In genomic region chr1:220239213-220239612, GRCh38 we compare ENCODE assay signal across 35 cellular contexts.
"Had no signal": no experiment of that assay in that cellular context is flagged by ENCODE, and none has a peak within 500 bp of the region (broad histone marks: within the 10 kb centered on the region; RNA-seq: fewer than 3 reads in every experiment).

No MANE protein-coding gene starts in this region.

- H3K27me3 ChIP-seq: adrenal gland, body of pancreas, brain microvascular endothelial cell, breast epithelium had no signal

- H3K9me3 Mint-ChIP-seq: activated B cell treated with CpG ODN at 0.5 μM for 24 hours; activated CD4-positive, alpha-beta memory T cell treated with anti-CD3 and anti-CD28 coated beads for 36 hours; activated T-cell treated with anti-CD3 and anti-CD28 coated beads, Interleukin-2, amount 50 U/mL, for 4 hours; activated T-cell treated with anti-CD3 and anti-CD28 coated beads, Interleukin-2, amount 50 U/mL, for 72 hours; T-helper 1 cell treated with Interleukin-12 subunit alpha and Interleukin-12 subunit beta and Interleukin-4 antibody, amounts not matched to agents 30 μg/mL and 1 μg/mL, for 36 hours had no signal

- H3K4me3 Mint-ChIP-seq: activated B cell treated with CpG ODN at 0.5 μM for 24 hours; activated CD4-positive, alpha-beta memory T cell treated with anti-CD3 and anti-CD28 coated beads for 36 hours; activated CD4-positive, alpha-beta T cell treated with anti-CD3 and anti-CD28 coated beads, Interleukin-2, amount 10 ng/mL, durations not matched to agents 24 days and 14 days; activated CD8-positive, alpha-beta T cell treated with anti-CD3 and anti-CD28 coated beads for 36 hours; activated naive CD4-positive, alpha-beta T cell treated with anti-CD3 and anti-CD28 coated beads for 36 hours; activated naive CD8-positive, alpha-beta T cell treated with anti-CD3 and anti-CD28 coated beads for 36 hours; activated T-cell treated with anti-CD3 and anti-CD28 coated beads, Interleukin-2, amount 50 U/mL, for 4 hours; activated T-cell treated with anti-CD3 and anti-CD28 coated beads, Interleukin-2, amount 50 U/mL, for 72 hours; activated T-helper 1 cell treated with anti-CD3 and anti-CD28 coated beads, Interleukin-12 subunit alpha, Interleukin-12 subunit beta, Interleukin-2, Interleukin-4 antibody, amounts not matched to agents 30 ng/mL and 10 ng/mL and 1 ng/mL, durations not matched to agents 14 hours and 24 hours and 36 hours; activated T-helper 17 cell treated with anti-CD3 and anti-CD28 coated beads, Interleukin-2, amount 50 U/mL, for 72 hours; T-helper 1 cell treated with Interleukin-12 subunit alpha and Interleukin-12 subunit beta and Interleukin-4 antibody, amounts not matched to agents 30 μg/mL and 1 μg/mL, for 36 hours; T-helper 2 cell treated with Interferon-gamma antibody and Interleukin-4, amounts not matched to agents 5 μg/mL and 100 μg/mL, for 36 hours had no signal

- H3K4me1 ChIP-seq: breast epithelium had no signal

- ATAC-seq: activated CD8-positive, alpha-beta T cell treated with anti-CD3 and anti-CD28 coated beads for 36 hours; activated naive CD4-positive, alpha-beta T cell treated with anti-CD3 and anti-CD28 coated beads, Interleukin-2, amount 50 U/mL, for 72 hours; activated T-cell treated with anti-CD3 and anti-CD28 coated beads, Interleukin-2, amount 50 U/mL, for 4 hours; activated T-cell treated with anti-CD3 and anti-CD28 coated beads, Interleukin-2, amount 50 U/mL, for 72 hours; activated T-helper 17 cell treated with anti-CD3 and anti-CD28 coated beads, Interleukin-2, amount 50 U/mL, for 72 hours; body of pancreas had no signal

- H3K27ac ChIP-seq: adrenal gland, body of pancreas, brain microvascular endothelial cell, breast epithelium, VCaP had no signal

- H3K36me3 ChIP-seq: adrenal gland, brain microvascular endothelial cell, breast epithelium had no signal

- H3K27me3 Mint-ChIP-seq: activated B cell treated with CpG ODN at 0.5 μM for 24 hours; activated CD4-positive, alpha-beta memory T cell treated with anti-CD3 and anti-CD28 coated beads for 36 hours; activated CD4-positive, alpha-beta T cell treated with anti-CD3 and anti-CD28 coated beads, Interleukin-2, amount 10 ng/mL, durations not matched to agents 24 days and 14 days; activated CD8-positive, alpha-beta T cell treated with anti-CD3 and anti-CD28 coated beads for 36 hours; activated naive CD8-positive, alpha-beta T cell treated with anti-CD3 and anti-CD28 coated beads for 36 hours; activated T-helper 17 cell treated with anti-CD3 and anti-CD28 coated beads, Interleukin-2, amount 50 U/mL, for 72 hours had no signal

- H3K4me3 ChIP-seq: adrenal gland, body of pancreas, breast epithelium had no signal

- FAIRE-seq: astrocyte had no signal

- H3K27ac Mint-ChIP-seq: activated B cell treated with CpG ODN at 0.5 μM for 24 hours; activated CD4-positive, alpha-beta memory T cell treated with anti-CD3 and anti-CD28 coated beads for 36 hours; activated CD4-positive, alpha-beta T cell treated with anti-CD3 and anti-CD28 coated beads, Interleukin-2, amount 10 ng/mL, durations not matched to agents 24 days and 14 days; activated CD8-positive, alpha-beta T cell treated with anti-CD3 and anti-CD28 coated beads for 36 hours; activated naive CD4-positive, alpha-beta T cell treated with anti-CD3 and anti-CD28 coated beads for 36 hours; activated naive CD4-positive, alpha-beta T cell treated with anti-CD3 and anti-CD28 coated beads, Interleukin-2, amount 50 U/mL, for 72 hours; activated naive CD8-positive, alpha-beta T cell treated with anti-CD3 and anti-CD28 coated beads for 36 hours; activated T-cell treated with anti-CD3 and anti-CD28 coated beads, Interleukin-2, amount 50 U/mL, for 72 hours; activated T-helper 1 cell treated with anti-CD3 and anti-CD28 coated beads, Interleukin-12 subunit alpha, Interleukin-12 subunit beta, Interleukin-2, Interleukin-4 antibody, amounts not matched to agents 30 ng/mL and 10 ng/mL and 1 ng/mL, durations not matched to agents 14 hours and 24 hours and 36 hours; activated T-helper 17 cell treated with anti-CD3 and anti-CD28 coated beads, Interleukin-2, amount 50 U/mL, for 72 hours; T-helper 1 cell treated with Interleukin-12 subunit alpha and Interleukin-12 subunit beta and Interleukin-4 antibody, amounts not matched to agents 30 μg/mL and 1 μg/mL, for 36 hours; T-helper 2 cell treated with Interferon-gamma antibody and Interleukin-4, amounts not matched to agents 5 μg/mL and 100 μg/mL, for 36 hours had no signal

- DNase-seq: activated B cell treated with CpG ODN at 0.5 μM for 24 hours; activated CD4-positive, alpha-beta memory T cell treated with anti-CD3 and anti-CD28 coated beads for 36 hours; activated CD4-positive, alpha-beta T cell treated with anti-CD3 and anti-CD28 coated beads for 4 hours; activated CD4-positive, alpha-beta T cell treated with anti-CD3 and anti-CD28 coated beads, Interleukin-2, amount 10 ng/mL, durations not matched to agents 24 days and 14 days; activated CD4-positive, alpha-beta T cell treated with anti-CD3 and anti-CD28 coated beads, Interleukin-2, amount 50 U/mL, for 1 hour; activated CD4-positive, alpha-beta T cell treated with anti-CD3 and anti-CD28 coated beads, Interleukin-2, amount 50 U/mL, for 4 hours; activated CD4-positive, CD25-positive, alpha-beta regulatory T cell treated with anti-CD3 and anti-CD28 coated beads, Interleukin-2, amount 50 U/mL, for 72 hours; activated CD8-positive, alpha-beta memory T cell treated with anti-CD3 and anti-CD28 coated beads, Interleukin-2, amount 50 U/mL, for 4 hours; activated CD8-positive, alpha-beta T cell treated with anti-CD3 and anti-CD28 coated beads for 36 hours; activated effector memory CD4-positive, alpha-beta T cell treated with anti-CD3 and anti-CD28 coated beads, Interleukin-2, amount 50 U/mL, for 16 hours; activated gamma-delta T cell treated with Interleukin-2 at 50 U/mL for 16 hours; activated naive CD4-positive, alpha-beta T cell; activated naive CD4-positive, alpha-beta T cell treated with anti-CD3 and anti-CD28 coated beads for 36 hours; activated naive CD4-positive, alpha-beta T cell treated with anti-CD3 and anti-CD28 coated beads, Interleukin-2, amount 50 U/mL, for 16 hours; activated naive CD8-positive, alpha-beta T cell treated with anti-CD3 and anti-CD28 coated beads for 36 hours; activated T-cell treated with anti-CD3 and anti-CD28 coated beads for 4 hours; activated T-cell treated with anti-CD3 and anti-CD28 coated beads, Interleukin-2, amount 50 U/mL, for 1 hour; activated T-cell treated with anti-CD3 and anti-CD28 coated beads, Interleukin-2, amount 50 U/mL, for 4 hours; activated T-cell treated with anti-CD3 and anti-CD28 coated beads, Interleukin-2, amount 50 U/mL, for 72 hours; adrenal gland; amniotic stem cell; aorta; body of pancreas; brain microvascular endothelial cell; central memory CD4-positive, alpha-beta T cell; T-helper 2 cell; T-helper 9 cell had no signal

- H3K9me3 ChIP-seq: body of pancreas, breast epithelium had no signal
